ENCODE assay signal across 8 cellular contexts in genomic region chr15:67120839-67121540, GRCh38. TPM values are rescaled to one million over a fixed set of nuclear protein-coding genes. Genes with fewer than 3 reads are reported as not detected.
DNase-seq lines count a peak whose midpoint lies in the region; ATAC-seq and TF ChIP-seq lines count a peak whose summit lies in the region.

No MANE protein-coding gene starts in this region.

- H3K79me2 ChIP-seq in MM.1S (ENCODE audit: low read length) = peaks cover 24% of the 10 kb centered on the region; the same call in 1 of the 2 replicates

- H3K27me3 ChIP-seq in BE2C = no peaks in the 10 kb centered on the region
- no peaks in the 10 kb centered on the region for H3K27me3 ChIP-seq in RWPE2 (ENCODE audit: insufficient read depth, poor library complexity, severe bottlenecking)
- H3K27me3 ChIP-seq in upper lobe of right lung = no peaks in the 10 kb centered on the region
- no peaks in the 10 kb centered on the region for H3K27me3 ChIP-seq in MM.1S (replicated peaks; ENCODE audit: insufficient read depth, low read length)

- no peak overlapping the region for H2AFZ ChIP-seq in MM.1S (ENCODE audit: low read length)

- no peak overlapping the region for H3K4me3 ChIP-seq in BE2C (ENCODE audit: low read depth, low read length)
- no peak overlapping the region for H3K4me3 ChIP-seq in RWPE2 (ENCODE audit: severe bottlenecking)
- H3K4me3 ChIP-seq in upper lobe of right lung = no peak overlapping the region
- no peak overlapping the region for H3K4me3 ChIP-seq in MM.1S (ENCODE audit: low read length)

- H3K9me2 ChIP-seq in MM.1S (replicated peaks; ENCODE audit: insufficient read depth, low read length) = no peaks in the 10 kb centered on the region

- H3K4me1 ChIP-seq in BE2C (peaks cover 5% of the 10 kb centered on the region; the same call in 1 of the 2 replicates), RWPE2 (ENCODE audit: insufficient read depth, poor library complexity, severe bottlenecking) (peaks cover 87% of the 10 kb centered on the region), upper lobe of right lung (peaks cover 71% of the 10 kb centered on the region), MM.1S (ENCODE audit: low read length) (peaks cover 14% of the 10 kb centered on the region)

- H3K4me3 Mint-ChIP-seq in activated naive CD4-positive, alpha-beta T cell treated with anti-CD3 and anti-CD28 coated beads, Interleukin-2, amount 50 U/mL, for 24 hours = peak overlapping the region; percentile 89

- peak; percentile 63 for ATAC-seq in GM21786 (IDR thresholded peaks at IDR 0.05; ENCODE audit: unreplicated experiment)
- ATAC-seq in RWPE2 (ENCODE audit: low read depth) = peak; percentile 46
- ATAC-seq in upper lobe of right lung = peak; percentile 88

- no peak overlapping the region for H3K9ac ChIP-seq in MM.1S (ENCODE audit: low read length)

- peak overlapping the region; percentile 98 for H3K27ac Mint-ChIP-seq in activated naive CD4-positive, alpha-beta T cell treated with anti-CD3 and anti-CD28 coated beads, Interleukin-2, amount 50 U/mL, for 24 hours

- H3K27ac ChIP-seq in RWPE2 (ENCODE audit: poor library complexity, severe bottlenecking) (peak overlapping the region; percentile 97), upper lobe of right lung (peak overlapping the region; percentile 78), MM.1S (ENCODE audit: low read length) (no peak overlapping the region)

- H3K9me3 ChIP-seq in BE2C (no peaks in the 10 kb centered on the region), RWPE2 (ENCODE audit: severe bottlenecking) (no peaks in the 10 kb centered on the region), upper lobe of right lung (no peaks in the 10 kb centered on the region), MM.1S (replicated peaks; ENCODE audit: insufficient read depth, low read length) (no peaks in the 10 kb centered on the region)

- intact Hi-C loops in head of caudate nucleus (cut with DNase I) (no loop called here), upper lobe of right lung (cut with DNase I) (no loop called here)

- H3K9me3 Mint-ChIP-seq in activated naive CD4-positive, alpha-beta T cell treated with anti-CD3 and anti-CD28 coated beads, Interleukin-2, amount 50 U/mL, for 24 hours = no peaks in the 10 kb centered on the region

- DNase-seq in BE2C = peak; percentile 28
- DNase-seq in RWPE2 (ENCODE audit: low spot score) = peak; percentile 94
- DNase-seq in head of caudate nucleus = peak in 41 of 42 donors; percentile 20 to 87 (median 54)
- DNase-seq in pulmonary artery endothelial cell (ENCODE audit: low read depth, low spot score) = peak; percentile 93
- DNase-seq in upper lobe of right lung = peak; percentile 90
- DNase-seq in MM.1S = no peak

- no peaks in the 10 kb centered on the region for H3K27me3 Mint-ChIP-seq in activated naive CD4-positive, alpha-beta T cell treated with anti-CD3 and anti-CD28 coated beads, Interleukin-2, amount 50 U/mL, for 24 hours

- no peaks in the 10 kb centered on the region for H4K20me1 ChIP-seq in MM.1S (ENCODE audit: insufficient read depth, low read length)

- H3K36me3 Mint-ChIP-seq in activated naive CD4-positive, alpha-beta T cell treated with anti-CD3 and anti-CD28 coated beads, Interleukin-2, amount 50 U/mL, for 24 hours = peaks cover 2% of the 10 kb centered on the region

- H3K4me1 Mint-ChIP-seq in activated naive CD4-positive, alpha-beta T cell treated with anti-CD3 and anti-CD28 coated beads, Interleukin-2, amount 50 U/mL, for 24 hours = peaks cover 88% of the 10 kb centered on the region

- H3K4me2 ChIP-seq in MM.1S (ENCODE audit: low read depth, low read length) = no peak overlapping the region

- no peaks in the 10 kb centered on the region for H3F3A ChIP-seq in MM.1S (ENCODE audit: insufficient read depth, low read length)

- TF ChIP-seq CTCF in BE2C (IDR thresholded peaks at IDR 0.05; ENCODE audit: low read depth, low read length) (no peak), RWPE2 (IDR thresholded peaks at IDR 0.05; ENCODE audit: poor library complexity, severe bottlenecking) (no peak), upper lobe of right lung (IDR thresholded peaks at IDR 0.05) (no peak), MM.1S (IDR thresholded peaks at IDR 0.05; ENCODE audit: low read length) (no peak)

- H3K36me3 ChIP-seq in BE2C (no peaks in the 10 kb centered on the region), RWPE2 (ENCODE audit: low read depth) (peaks cover 4% of the 10 kb centered on the region; the same call in 1 of the 2 replicates), upper lobe of right lung (no peaks in the 10 kb centered on the region), MM.1S (replicated peaks; ENCODE audit: insufficient read depth, low read length) (no peaks in the 10 kb centered on the region)

RNA-seq across cellular contexts. Expression of gene SMAD3, which starts 55.6 kb away (rescaled TPM):
- 2.1 TPM for polyA plus RNA-seq in BE2C (2012; ENCODE audit: insufficient read depth, insufficient read length, low read depth)
- total RNA-seq in pulmonary artery endothelial cell (32.6 and 34.6 TPM in 2 replicates), upper lobe of right lung (31.6 TPM)
